ENCODE assay signal across 17 cellular contexts in the genomic region with DNA sequence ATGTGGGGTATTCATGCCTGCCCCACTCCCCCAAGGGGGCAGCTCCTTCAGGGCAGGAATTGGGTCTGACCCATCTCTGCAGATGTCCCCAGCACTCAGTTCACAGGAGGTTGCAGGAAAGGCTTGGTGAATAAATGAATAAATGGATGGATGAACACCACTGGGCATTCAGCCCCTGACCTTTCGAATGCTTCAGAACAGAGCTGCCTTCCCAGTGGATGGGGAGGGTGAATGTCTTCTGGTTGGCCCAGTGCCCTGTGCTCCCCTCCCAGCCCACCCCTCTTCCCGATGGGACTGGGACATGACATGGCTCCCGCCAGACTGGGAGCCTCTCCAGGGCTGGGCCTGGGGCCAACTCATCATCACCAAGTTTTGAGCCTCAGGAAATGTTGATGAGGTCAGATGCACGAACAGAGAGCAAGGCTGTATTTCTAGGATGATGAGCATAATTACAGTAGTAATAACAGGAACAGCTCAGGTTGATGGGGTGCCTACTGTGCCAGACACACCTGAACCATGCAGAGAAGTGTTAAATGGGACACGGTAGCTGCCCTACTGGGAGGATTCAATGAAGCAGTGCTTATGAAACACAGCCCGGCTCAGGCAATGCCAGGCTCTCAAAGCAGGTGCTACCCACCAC. TPM values are rescaled to one million over a fixed set of nuclear protein-coding genes. Genes with fewer than 3 reads are reported as not detected.
"Had no signal": no experiment of that assay in that cellular context is flagged by ENCODE, and none has a peak within 500 bp of the region (broad histone marks: within the 10 kb centered on the region; RNA-seq: fewer than 3 reads in every experiment).

No MANE protein-coding gene starts in this region.

- H3K27me3 ChIP-seq: sigmoid colon, transverse colon had no signal

- H3K4me3 ChIP-seq: prostate gland, sigmoid colon, transverse colon had no signal

- ATAC-seq: natural killer cell treated with Interleukin-12 subunit alpha and Interleukin-12 subunit beta and Interleukin-15 and Interleukin-18, amount 100 ng/mL, for 72 hours had no signal

- DNase-seq: activated CD4-positive, alpha-beta T cell treated with anti-CD3 and anti-CD28 coated beads for 1 hour; activated CD4-positive, alpha-beta T cell treated with anti-CD3 and anti-CD28 coated beads, Interleukin-2, amount 50 U/mL, for 48 hours; aorta; immature natural killer cell; left cardiac atrium; mesenchymal stem cell; occipital lobe; sigmoid colon; stimulated activated CD4-positive, alpha-beta T cell treated with anti-CD3 and anti-CD28 coated beads, Interleukin-2, amount 100 ng/mL, for 24 hours; stimulated activated naive CD4-positive, alpha-beta T cell; T-helper 9 cell; transverse colon had no signal

- H3K9me3 ChIP-seq: prostate gland, sigmoid colon, transverse colon had no signal

RNA-seq across cellular contexts. Expression of a gene that starts 38.5 kb away (rescaled TPM):
- total RNA-seq: bronchial epithelial cell; endothelial cell of umbilical vein; fibroblast of lung; natural killer cell treated with Interleukin-12 subunit alpha and Interleukin-12 subunit beta and Interleukin-15 and Interleukin-18, amount 100 ng/mL, for 72 hours had no signal
